ENCODE assay signal across 8 cellular contexts in genomic region chr19:48419158-48419920, GRCh38. TPM values are rescaled to one million over a fixed set of nuclear protein-coding genes. Genes with fewer than 3 reads are reported as not detected.
DNase-seq lines count a peak whose midpoint lies in the region; ATAC-seq and TF ChIP-seq lines count a peak whose summit lies in the region.

No MANE protein-coding gene starts in this region.

- no peaks in the 10 kb centered on the region for H3K36me3 Mint-ChIP-seq in activated CD4-positive, alpha-beta T cell treated with anti-CD3 and anti-CD28 coated beads, Interleukin-2, amount 10 ng/mL, durations not matched to agents 7 days and 5 days (ENCODE audit: low read depth)
- no peaks in the 10 kb centered on the region for H3K36me3 Mint-ChIP-seq in endodermal cell (ENCODE audit: low read depth)

- no peak overlapping the region for H3K27ac ChIP-seq in endodermal cell (ENCODE audit: low read depth, low read length)

- no peaks in the 10 kb centered on the region for H3K9me3 ChIP-seq in endodermal cell (ENCODE audit: control insufficient read depth, low read length)

- no peak overlapping the region for H3K4me3 ChIP-seq in endodermal cell (ENCODE audit: low read length)

- no peak for ATAC-seq in GM18519 (IDR thresholded peaks at IDR 0.05; ENCODE audit: low FRiP score, unreplicated experiment)

- no peaks in the 10 kb centered on the region for H3K27me3 ChIP-seq in endodermal cell (ENCODE audit: control insufficient read depth, insufficient read depth, low read length, poor library complexity, severe bottlenecking)

- peak overlapping the region; percentile 65 for H3K4me3 Mint-ChIP-seq in activated CD4-positive, alpha-beta T cell treated with anti-CD3 and anti-CD28 coated beads, Interleukin-2, amount 10 ng/mL, durations not matched to agents 7 days and 5 days
- no peak overlapping the region for H3K4me3 Mint-ChIP-seq in endodermal cell

- H3K27me3 Mint-ChIP-seq in activated CD4-positive, alpha-beta T cell treated with anti-CD3 and anti-CD28 coated beads, Interleukin-2, amount 10 ng/mL, durations not matched to agents 7 days and 5 days = peaks cover 24% of the 10 kb centered on the region
- H3K27me3 Mint-ChIP-seq in endodermal cell (ENCODE audit: insufficient read depth) = no peaks in the 10 kb centered on the region

- DNase-seq in NCI-H748 (lab: John Stamatoyannopoulos, UW; ENCODE audit: unreplicated experiment) (peak; percentile 24), NCI-H748 treated with DMSO at 0.1 percent for 48 hours (lab: John Stamatoyannopoulos, UW) (no peak), KBM-7 (peak; percentile 34), endodermal cell (peak; percentile 90), retina (peak; percentile 73), NCI-H2029 (lab: John Stamatoyannopoulos, UW) (no peak)
- DNase-seq in activated CD4-positive, alpha-beta T cell treated with anti-CD3 and anti-CD28 coated beads, Interleukin-2, amount 10 ng/mL, durations not matched to agents 7 days and 5 days = peak; percentile 70

- no peak for TF ChIP-seq CTCF in endodermal cell (conservative IDR thresholded peaks at IDR 0.05)

- H3K9me3 Mint-ChIP-seq in activated CD4-positive, alpha-beta T cell treated with anti-CD3 and anti-CD28 coated beads, Interleukin-2, amount 10 ng/mL, durations not matched to agents 7 days and 5 days = no peaks in the 10 kb centered on the region
- H3K9me3 Mint-ChIP-seq in endodermal cell = no peaks in the 10 kb centered on the region

- CTCF ChIA-PET in activated CD4-positive, alpha-beta T cell treated with anti-CD3 and anti-CD28 coated beads, Interleukin-2, amount 10 ng/mL, durations not matched to agents 7 days and 5 days (lab: Charles Lee) = interaction anchor here (0.6 to 1.5 kb wide), 2 partner anchors 67 to 95 kb away, joined by 3 to 4 read pairs; no protein-coding TSS in a partner anchor

- H3K36me3 ChIP-seq in endodermal cell (ENCODE audit: control insufficient read depth, insufficient read depth, low read length) = no peaks in the 10 kb centered on the region

- H3K9ac ChIP-seq in endodermal cell (ENCODE audit: extremely low read depth, low read length, poor library complexity, severe bottlenecking) = no peak overlapping the region

- no peaks in the 10 kb centered on the region for H3K4me1 ChIP-seq in endodermal cell (ENCODE audit: control insufficient read depth, insufficient read depth, low read length)

- peak overlapping the region; percentile 71 for H3K27ac Mint-ChIP-seq in activated CD4-positive, alpha-beta T cell treated with anti-CD3 and anti-CD28 coated beads, Interleukin-2, amount 10 ng/mL, durations not matched to agents 7 days and 5 days
- H3K27ac Mint-ChIP-seq in endodermal cell = peak overlapping the region; percentile 86

- H3K4me1 Mint-ChIP-seq in activated CD4-positive, alpha-beta T cell treated with anti-CD3 and anti-CD28 coated beads, Interleukin-2, amount 10 ng/mL, durations not matched to agents 7 days and 5 days = peaks cover 27% of the 10 kb centered on the region
- peaks cover 8% of the 10 kb centered on the region for H3K4me1 Mint-ChIP-seq in endodermal cell

- in situ Hi-C loops in KBM-7 (cut with MboI; ENCODE audit: low pct_unique_long_range_greater_than_20kb, low sequenced_read_pairs) = no loop called here

- WGBS in endodermal cell (ENCODE audit: insufficient coverage in 1 of 2, insufficient read length in 1 of 2), 2 experiments = 68 to 74% methylated on average over 19 to 29 of the region's 31 CpGs

- POLR2A ChIA-PET in activated CD4-positive, alpha-beta T cell treated with anti-CD3 and anti-CD28 coated beads, Interleukin-2, amount 10 ng/mL, durations not matched to agents 7 days and 5 days (lab: Charles Lee) = no interaction called here

RNA-seq across cellular contexts. Expression of gene GRIN2D, which starts 25.9 kb away (rescaled TPM):
- total RNA-seq in activated CD4-positive, alpha-beta T cell treated with anti-CD3 and anti-CD28 coated beads, Interleukin-2, amount 10 ng/mL, durations not matched to agents 7 days and 5 days = under 1 TPM; 0.04 to 0.20 TPM
- total RNA-seq in endodermal cell = 1 to 10 TPM in 1 of 2 donors, under 1 TPM in 1; 0.77 to 1.2 TPM
- polyA plus RNA-seq in endodermal cell (2013, experiment 1 of 2) = 10.1 TPM
- 9.3 TPM for polyA plus RNA-seq in endodermal cell (2013, experiment 2 of 2)

RNA-seq across cellular contexts. Expression of gene GRWD1, which starts 26.4 kb away (rescaled TPM):
- 10 to 100 TPM; 31.0 to 35.2 TPM for total RNA-seq in activated CD4-positive, alpha-beta T cell treated with anti-CD3 and anti-CD28 coated beads, Interleukin-2, amount 10 ng/mL, durations not matched to agents 7 days and 5 days
- 10 to 100 TPM; 36.6 to 39.2 TPM for total RNA-seq in endodermal cell
- polyA plus RNA-seq in endodermal cell (2013, experiment 1 of 2) = 15.0 TPM
- polyA plus RNA-seq in endodermal cell (2013, experiment 2 of 2) = 15.6 TPM

RNA-seq across cellular contexts. Expression of gene KDELR1, which starts 28.0 kb away (rescaled TPM):
- total RNA-seq in activated CD4-positive, alpha-beta T cell treated with anti-CD3 and anti-CD28 coated beads, Interleukin-2, amount 10 ng/mL, durations not matched to agents 7 days and 5 days = 10 to 100 TPM; 69.6 to 81.6 TPM
- total RNA-seq in endodermal cell = 100 to 1,000 TPM; 227 to 285 TPM
- 254 TPM for polyA plus RNA-seq in endodermal cell (2013, experiment 1 of 2)
- polyA plus RNA-seq in endodermal cell (2013, experiment 2 of 2) = 229 TPM

RNA-seq across cellular contexts. Expression of gene KCNJ14, which starts 36.0 kb away (rescaled TPM):
- total RNA-seq in activated CD4-positive, alpha-beta T cell treated with anti-CD3 and anti-CD28 coated beads, Interleukin-2, amount 10 ng/mL, durations not matched to agents 7 days and 5 days = 1 to 10 TPM in 1 of 2 experiments, under 1 TPM in 1; 0.87 to 1.0 TPM
- total RNA-seq in endodermal cell = 1 to 10 TPM in 1 of 2 donors, under 1 TPM in 1; 0.73 to 1.1 TPM
- 0.43 TPM for polyA plus RNA-seq in endodermal cell (2013, experiment 1 of 2)
- 0.62 TPM for polyA plus RNA-seq in endodermal cell (2013, experiment 2 of 2)

RNA-seq across cellular contexts. Expression of gene CYTH2, which starts 49.8 kb away (rescaled TPM):
- total RNA-seq in activated CD4-positive, alpha-beta T cell treated with anti-CD3 and anti-CD28 coated beads, Interleukin-2, amount 10 ng/mL, durations not matched to agents 7 days and 5 days = 10 to 100 TPM; 43.2 to 50.7 TPM
- 100 to 1,000 TPM; 106 to 133 TPM for total RNA-seq in endodermal cell
- polyA plus RNA-seq in endodermal cell (2013, experiment 1 of 2) = 133 TPM
- 112 TPM for polyA plus RNA-seq in endodermal cell (2013, experiment 2 of 2)

Comparison
In these comparisons a context has a peak if more than half of its experiments do, and no peak if none do; other contexts are left out.
1. DNase-seq: peak in NCI-H748 (single experiment), KBM-7 (single experiment), activated CD4-positive, alpha-beta T cell treated with anti-CD3 and anti-CD28 coated beads, Interleukin-2, amount 10 ng/mL, durations not matched to agents 7 days and 5 days (single experiment), endodermal cell (single experiment) and retina (single experiment); none in NCI-H748 treated with DMSO at 0.1 percent for 48 hours (single experiment) and NCI-H2029 (single experiment).